ENCODE assay signal across 26 cellular contexts in the genomic region with DNA sequence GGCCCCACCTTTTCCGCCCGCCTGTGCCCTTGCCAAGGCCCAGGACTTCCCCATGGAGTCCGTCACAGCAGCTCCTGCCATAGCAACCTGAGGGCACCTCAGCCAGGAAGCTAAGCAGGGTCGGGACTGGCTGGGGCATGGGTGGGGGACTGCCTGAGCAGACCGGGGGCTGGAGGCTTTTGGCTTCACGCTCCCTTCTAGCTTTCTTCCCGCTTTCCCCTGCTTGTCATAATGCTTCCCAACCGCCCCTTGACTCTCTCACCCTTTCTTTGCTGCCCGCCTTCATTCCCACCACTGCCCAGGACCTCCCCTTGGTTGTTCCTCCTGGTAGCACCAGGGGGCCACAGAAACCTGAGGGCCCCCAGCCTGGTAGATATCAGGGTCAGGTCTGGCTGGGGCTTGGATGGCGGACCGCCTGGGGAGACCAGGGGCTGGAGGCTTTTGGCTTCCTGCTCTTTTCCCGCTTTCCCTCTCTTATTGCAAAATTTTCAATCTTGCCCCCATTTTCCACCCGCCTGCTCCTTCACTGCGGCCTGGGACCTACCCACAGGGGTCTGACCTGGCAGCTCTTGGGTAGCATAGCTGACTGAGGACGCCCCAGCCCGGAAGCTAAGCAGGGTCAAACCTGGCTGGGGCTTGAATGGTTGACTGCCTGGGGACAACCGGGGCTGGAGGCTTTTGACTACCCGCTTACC.
DNase-seq lines count a peak whose midpoint lies in the region; ATAC-seq, FAIRE-seq and TF ChIP-seq lines count a peak whose summit lies in the region.
"Had no signal": no experiment of that assay in that cellular context is flagged by ENCODE, and none has a peak within 500 bp of the region (broad histone marks: within the 10 kb centered on the region; RNA-seq: fewer than 3 reads in every experiment).

No MANE protein-coding gene starts in this region.

- peaks cover 29% of the 10 kb centered on the region for H3K9me3 Mint-ChIP-seq in activated CD8-positive, alpha-beta memory T cell treated with anti-CD3 and anti-CD28 coated beads, Interleukin-2, amount 10 ng/mL, durations not matched to agents 7 days and 5 days (ENCODE audit: low read depth)
- H3K9me3 Mint-ChIP-seq in chondrocyte (ENCODE audit: low read depth) (peaks cover 33% of the 10 kb centered on the region), osteocyte (ENCODE audit: unreplicated experiment) (peaks cover 39% of the 10 kb centered on the region)
- H3K9me3 Mint-ChIP-seq in activated CD4-positive, alpha-beta memory T cell treated with anti-CD3 and anti-CD28 coated beads, Interleukin-2, amount 10 ng/mL, durations not matched to agents 7 days and 5 days = peaks cover 43% of the 10 kb centered on the region

- no peak overlapping the region for H3K4me3 Mint-ChIP-seq in activated CD8-positive, alpha-beta memory T cell treated with anti-CD3 and anti-CD28 coated beads, Interleukin-2, amount 10 ng/mL, durations not matched to agents 7 days and 5 days
- H3K4me3 Mint-ChIP-seq in chondrocyte (ENCODE audit: unreplicated experiment) = no peak overlapping the region
- no peak overlapping the region for H3K4me3 Mint-ChIP-seq in osteocyte (ENCODE audit: unreplicated experiment)
- no peak overlapping the region for H3K4me3 Mint-ChIP-seq in activated CD4-positive, alpha-beta memory T cell treated with anti-CD3 and anti-CD28 coated beads, Interleukin-2, amount 10 ng/mL, durations not matched to agents 7 days and 5 days
- H3K4me3 Mint-ChIP-seq: CD14-positive monocyte; CD4-positive, alpha-beta T cell; CD8-positive, alpha-beta memory T cell; H9 had no signal

- no peaks in the 10 kb centered on the region for H3K27me3 ChIP-seq in PC-3 (ENCODE audit: low read length)
- H3K27me3 ChIP-seq: BE2C; BLaER1 treated with 17β-estradiol and CSF1 and Interleukin-3, amounts not matched to agents 10 nM and 100 nM had no signal

- no peaks in the 10 kb centered on the region for H3K4me1 Mint-ChIP-seq in activated CD8-positive, alpha-beta memory T cell treated with anti-CD3 and anti-CD28 coated beads, Interleukin-2, amount 10 ng/mL, durations not matched to agents 7 days and 5 days
- H3K4me1 Mint-ChIP-seq in chondrocyte (ENCODE audit: low read depth) (no peaks in the 10 kb centered on the region), osteocyte (ENCODE audit: unreplicated experiment) (no peaks in the 10 kb centered on the region)
- no peaks in the 10 kb centered on the region for H3K4me1 Mint-ChIP-seq in activated CD4-positive, alpha-beta memory T cell treated with anti-CD3 and anti-CD28 coated beads, Interleukin-2, amount 10 ng/mL, durations not matched to agents 7 days and 5 days
- H3K4me1 Mint-ChIP-seq: CD14-positive monocyte, H9 had no signal

- H3K27ac ChIP-seq in PC-3 (ENCODE audit: low read length) = no peak overlapping the region
- H3K27ac ChIP-seq: 22Rv1; BLaER1 treated with 17β-estradiol and CSF1 and Interleukin-3, amounts not matched to agents 10 nM and 100 nM; GM23248 had no signal

- peak; percentile 5 for DNase-seq in activated CD8-positive, alpha-beta memory T cell treated with anti-CD3 and anti-CD28 coated beads for 24 hours
- DNase-seq in activated CD8-positive, alpha-beta memory T cell treated with anti-CD3 and anti-CD28 coated beads, Interleukin-2, amount 10 ng/mL, durations not matched to agents 7 days and 5 days = no peak
- DNase-seq in chondrocyte (ENCODE audit: low spot score) = peak; percentile 80
- DNase-seq in islet precursor cell = peak; percentile 23
- DNase-seq in osteocyte (ENCODE audit: extremely low spot score, unreplicated experiment) = peak; percentile 80
- no peak for DNase-seq in GM19239 (ENCODE audit: insufficient read length, low spot score)
- DNase-seq in PC-3 = no peak
- DNase-seq in activated CD4-positive, alpha-beta memory T cell treated with anti-CD3 and anti-CD28 coated beads, Interleukin-2, amount 10 ng/mL, durations not matched to agents 7 days and 5 days = no peak
- DNase-seq: BE2C; CD4-positive, alpha-beta T cell; CD8-positive, alpha-beta memory T cell; DMS 273 treated with DMSO at 0.1 percent for 48 hours; DMS79; EL; GDM1; GM23248; H9 had no signal

- no peak for TF ChIP-seq CTCF in chondrocyte (IDR thresholded peaks at IDR 0.05)
- no peak for TF ChIP-seq CTCF in osteocyte (IDR thresholded peaks at IDR 0.05)
- TF ChIP-seq CTCF in PC-3 (conservative IDR thresholded peaks at IDR 0.05; ENCODE audit: low read depth, low read length) = no peak

- no peaks in the 10 kb centered on the region for H3K9me2 ChIP-seq in PC-3 (replicated peaks; ENCODE audit: low read length)

- CTCF ChIA-PET in activated CD8-positive, alpha-beta memory T cell treated with anti-CD3 and anti-CD28 coated beads, Interleukin-2, amount 10 ng/mL, durations not matched to agents 7 days and 5 days (lab: Charles Lee) = no interaction called here
- CTCF ChIA-PET in PC-3 (lab: Charles Lee) = no interaction called here
- CTCF ChIA-PET in activated CD4-positive, alpha-beta memory T cell treated with anti-CD3 and anti-CD28 coated beads, Interleukin-2, amount 10 ng/mL, durations not matched to agents 7 days and 5 days (lab: Charles Lee) = no interaction called here

- ATAC-seq in activated CD8-positive, alpha-beta memory T cell treated with anti-CD3 and anti-CD28 coated beads, Interleukin-2, amount 10 ng/mL, durations not matched to agents 7 days and 5 days = no peak
- no peak for ATAC-seq in PC-3
- ATAC-seq: GM12878, HCT116 had no signal

- peaks cover 3% of the 10 kb centered on the region for H3K36me3 Mint-ChIP-seq in activated CD8-positive, alpha-beta memory T cell treated with anti-CD3 and anti-CD28 coated beads, Interleukin-2, amount 10 ng/mL, durations not matched to agents 7 days and 5 days
- H3K36me3 Mint-ChIP-seq in chondrocyte (ENCODE audit: low read depth) = no peaks in the 10 kb centered on the region
- no peaks in the 10 kb centered on the region for H3K36me3 Mint-ChIP-seq in osteocyte (ENCODE audit: unreplicated experiment)
- H3K36me3 Mint-ChIP-seq in activated CD4-positive, alpha-beta memory T cell treated with anti-CD3 and anti-CD28 coated beads, Interleukin-2, amount 10 ng/mL, durations not matched to agents 7 days and 5 days (ENCODE audit: low read depth) = no peaks in the 10 kb centered on the region
- H3K36me3 Mint-ChIP-seq: CD14-positive monocyte had no signal

- FAIRE-seq in GM19239 (lab: Jason Lieb, UNC) = no peak
- FAIRE-seq: A204.1, D721Med, GM12878, GM18507, H1 had no signal

- no peaks in the 10 kb centered on the region for H4K20me1 ChIP-seq in PC-3 (ENCODE audit: low read length)
- H4K20me1 ChIP-seq: BLaER1 treated with 17β-estradiol and CSF1 and Interleukin-3, amounts not matched to agents 10 nM and 100 nM had no signal

- H3K9me3 ChIP-seq in PC-3 (ENCODE audit: low read length) = no peaks in the 10 kb centered on the region
- H3K9me3 ChIP-seq: BE2C had no signal

- H3K4me1 ChIP-seq in PC-3 (ENCODE audit: insufficient read depth, low read length) = no peaks in the 10 kb centered on the region
- H3K4me1 ChIP-seq: BE2C had no signal

- no peaks in the 10 kb centered on the region for H3K27me3 Mint-ChIP-seq in activated CD8-positive, alpha-beta memory T cell treated with anti-CD3 and anti-CD28 coated beads, Interleukin-2, amount 10 ng/mL, durations not matched to agents 7 days and 5 days
- H3K27me3 Mint-ChIP-seq in chondrocyte (ENCODE audit: low read depth) (no peaks in the 10 kb centered on the region), osteocyte (ENCODE audit: unreplicated experiment) (no peaks in the 10 kb centered on the region)
- no peaks in the 10 kb centered on the region for H3K27me3 Mint-ChIP-seq in activated CD4-positive, alpha-beta memory T cell treated with anti-CD3 and anti-CD28 coated beads, Interleukin-2, amount 10 ng/mL, durations not matched to agents 7 days and 5 days
- H3K27me3 Mint-ChIP-seq: CD4-positive, alpha-beta T cell; CD8-positive, alpha-beta memory T cell had no signal

- intact Hi-C loops in PC-3 (cut with micrococcal nuclease) = no loop called here

- POLR2A ChIA-PET in PC-3 (lab: Charles Lee; ENCODE audit: unreplicated experiment) = no interaction called here
- POLR2A ChIA-PET in activated CD4-positive, alpha-beta memory T cell treated with anti-CD3 and anti-CD28 coated beads, Interleukin-2, amount 10 ng/mL, durations not matched to agents 7 days and 5 days (lab: Charles Lee) = no interaction called here

- H3K9ac ChIP-seq in PC-3 (ENCODE audit: low read length) = no peak overlapping the region
- H3K9ac ChIP-seq: BLaER1 treated with 17β-estradiol and CSF1 and Interleukin-3, amounts not matched to agents 10 nM and 100 nM; GM23248 had no signal

- no peaks in the 10 kb centered on the region for H3F3A ChIP-seq in PC-3 (ENCODE audit: low read length, unreplicated experiment)

- no peak overlapping the region for H3K4me2 ChIP-seq in PC-3 (ENCODE audit: low read length)
- H3K4me2 ChIP-seq: BLaER1 treated with 17β-estradiol and CSF1 and Interleukin-3, amounts not matched to agents 10 nM and 100 nM had no signal

- no peaks in the 10 kb centered on the region for H3K79me2 ChIP-seq in PC-3 (ENCODE audit: low read length)

- H3K36me3 ChIP-seq in PC-3 (ENCODE audit: low read depth, low read length) = no peaks in the 10 kb centered on the region
- H3K36me3 ChIP-seq: BE2C; BLaER1 treated with 17β-estradiol and CSF1 and Interleukin-3, amounts not matched to agents 10 nM and 100 nM had no signal

- H3K27ac Mint-ChIP-seq in activated CD8-positive, alpha-beta memory T cell treated with anti-CD3 and anti-CD28 coated beads, Interleukin-2, amount 10 ng/mL, durations not matched to agents 7 days and 5 days = no peak overlapping the region
- H3K27ac Mint-ChIP-seq in chondrocyte (ENCODE audit: unreplicated experiment) (no peak overlapping the region), osteocyte (ENCODE audit: unreplicated experiment) (no peak overlapping the region)
- no peak overlapping the region for H3K27ac Mint-ChIP-seq in activated CD4-positive, alpha-beta memory T cell treated with anti-CD3 and anti-CD28 coated beads, Interleukin-2, amount 10 ng/mL, durations not matched to agents 7 days and 5 days
- H3K27ac Mint-ChIP-seq: CD14-positive monocyte; CD4-positive, alpha-beta T cell; CD8-positive, alpha-beta memory T cell; H9 had no signal

- BruUV-seq in PC-3 (replicated peaks; lab: Mats Ljungman, UMichigan) = no TSS peak

- no peak overlapping the region for H2AFZ ChIP-seq in PC-3 (ENCODE audit: low read length)
- H2AFZ ChIP-seq: GM23248 had no signal

- H3K4me3 ChIP-seq in PC-3 (ENCODE audit: low read length) = no peak overlapping the region
- H3K4me3 ChIP-seq: BLaER1 treated with 17β-estradiol and CSF1 and Interleukin-3, amounts not matched to agents 10 nM and 100 nM; GM12878; GM23248 had no signal

Comparison
In these comparisons a context has a peak if more than half of its experiments do, and no peak if none do; other contexts are left out.
1. DNase-seq: peak in activated CD8-positive, alpha-beta memory T cell treated with anti-CD3 and anti-CD28 coated beads for 24 hours (single experiment), chondrocyte (single experiment), islet precursor cell (single experiment) and osteocyte (single experiment); none in activated CD8-positive, alpha-beta memory T cell treated with anti-CD3 and anti-CD28 coated beads, Interleukin-2, amount 10 ng/mL, durations not matched to agents 7 days and 5 days (single experiment), GM19239 (single experiment), PC-3 (single experiment) and activated CD4-positive, alpha-beta memory T cell treated with anti-CD3 and anti-CD28 coated beads, Interleukin-2, amount 10 ng/mL, durations not matched to agents 7 days and 5 days (single experiment).